ENCODE assay signal across 9 cellular contexts in the genomic region with DNA sequence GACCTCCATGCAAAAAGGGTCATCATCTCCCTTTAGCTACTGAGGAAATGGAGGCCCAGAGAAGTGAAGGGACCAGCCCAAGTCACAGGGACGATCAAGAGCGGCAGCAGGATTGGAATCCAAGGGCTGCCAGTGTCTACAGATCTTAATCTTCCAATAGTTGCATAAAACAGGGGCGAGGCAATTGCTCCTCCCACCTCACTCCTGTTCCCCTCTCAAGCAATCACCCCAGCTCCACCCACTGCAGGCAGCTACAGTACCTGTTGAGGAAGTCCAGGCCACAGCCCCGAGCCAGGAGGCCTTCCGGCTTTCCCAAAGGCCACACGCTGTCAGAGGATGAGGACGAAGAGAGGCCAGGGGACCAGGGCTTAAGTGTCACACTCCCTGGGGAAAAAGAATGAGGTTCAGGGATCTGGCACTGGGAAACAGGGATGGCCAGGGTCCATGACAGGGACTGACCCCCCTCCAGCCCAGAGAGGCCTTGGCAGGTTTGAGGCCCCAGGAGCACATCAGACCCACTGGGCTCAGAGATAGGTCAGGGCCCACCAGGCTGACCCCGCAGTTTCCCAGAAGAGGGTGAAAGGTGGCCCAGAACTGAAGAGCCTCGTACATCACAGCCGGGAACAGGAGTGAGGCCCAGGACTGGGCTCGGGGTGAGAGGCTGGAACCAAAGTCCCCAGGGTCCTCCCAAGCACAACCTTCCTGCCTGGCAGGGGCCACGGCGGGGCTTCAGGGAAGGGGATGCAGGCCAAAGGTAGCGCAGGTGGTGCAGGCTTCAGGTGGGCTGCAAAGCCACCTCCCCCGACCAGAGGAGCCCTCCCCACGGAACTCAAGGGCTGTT. TPM values are rescaled to one million over a fixed set of nuclear protein-coding genes. Genes with fewer than 3 reads are reported as not detected.
DNase-seq lines count a peak whose midpoint lies in the region; ATAC-seq and TF ChIP-seq lines count a peak whose summit lies in the region.
"Had no signal": no experiment of that assay in that cellular context is flagged by ENCODE, and none has a peak within 500 bp of the region (broad histone marks: within the 10 kb centered on the region; RNA-seq: fewer than 3 reads in every experiment).

No MANE protein-coding gene starts in this region.

- in situ Hi-C loops in T47D (cut with HindIII; ENCODE audit: low pct_unique_long_range_greater_than_20kb, low sequenced_read_pairs): no loop called here

- TF ChIP-seq EP300 in upper lobe of left lung (IDR thresholded peaks at IDR 0.05): no peak

- H3K9me3 ChIP-seq in lower lobe of right lung (no peaks in the 10 kb centered on the region), upper lobe of left lung (no peaks in the 10 kb centered on the region)

- 53 to 63% methylated on average over 12 to 13 of the region's 16 CpGs for WGBS in upper lobe of left lung, 2 donors

- H3K27ac ChIP-seq in lower lobe of right lung (peak overlapping the region; percentile 87), upper lobe of left lung (peak overlapping the region; percentile 64 to 88 (median 80))

- ATAC-seq in lower lobe of right lung (peak; percentile 83 to 86), upper lobe of left lung (ENCODE audit: low FRiP score in 2 of 2) (peak; percentile 50 to 80), HG02938 (IDR thresholded peaks at IDR 0.05; ENCODE audit: unreplicated experiment) (no peak), GM21825 (IDR thresholded peaks at IDR 0.05; ENCODE audit: unreplicated experiment) (no peak)

- H3K4me3 ChIP-seq in lower lobe of right lung (no peak overlapping the region), upper lobe of left lung (no peak overlapping the region)

- peak; percentile 9 to 28 for DNase-seq in NOMO-1 (lab: John Stamatoyannopoulos, UW; ENCODE audit: unreplicated experiment in 2 of 2)
- DNase-seq in NOMO-1 treated with dmso at 0.1 percent for 144 hours (lab: John Stamatoyannopoulos, UW; ENCODE audit: unreplicated experiment): no peak
- DNase-seq in T47D (ENCODE audit: low read depth in 1 of 2, low spot score in 1 of 2): peak; percentile 79 to 89
- DNase-seq in lower lobe of right lung: peak; percentile 86
- peak in 1 of 2 donors; percentile 93 for DNase-seq in upper lobe of left lung
- no peak for DNase-seq in NCI-H82 (lab: John Stamatoyannopoulos, UW)
- DNase-seq: stimulated activated CD4-positive, alpha-beta T cell treated with anti-CD3 and anti-CD28 coated beads, Interleukin-12 subunit alpha, Interleukin-12 subunit beta, amount 100 ng/mL, for 4 hours had no signal

- peaks cover 18% of the 10 kb centered on the region for H3K36me3 ChIP-seq in lower lobe of right lung
- peaks cover 0 to 14% (median 0%) of the 10 kb centered on the region in 4 donors for H3K36me3 ChIP-seq in upper lobe of left lung

- TF ChIP-seq CTCF in lower lobe of right lung (IDR thresholded peaks at IDR 0.05): no peak
- no peak for TF ChIP-seq CTCF in upper lobe of left lung (IDR thresholded peaks at IDR 0.05)

- peak in 1 of 4 donors; percentile 41 for TF ChIP-seq POLR2A in upper lobe of left lung (IDR thresholded peaks at IDR 0.05)

- intact Hi-C loops in lower lobe of right lung (cut with DNase I): no loop called here

- H3K27me3 ChIP-seq in lower lobe of right lung (ENCODE audit: low read depth) (no peaks in the 10 kb centered on the region), upper lobe of left lung (no peaks in the 10 kb centered on the region)

- H3K4me1 ChIP-seq in lower lobe of right lung (peaks cover 59% of the 10 kb centered on the region), upper lobe of left lung (peaks cover 46 to 56% (median 51%) of the 10 kb centered on the region in 4 donors)

RNA-seq across cellular contexts. Expression of gene MFNG, which starts 16.4 kb away (rescaled TPM):
- 71.0 TPM for total RNA-seq in lower lobe of right lung
- 10 to 100 TPM; 14.0 to 74.0 (median 45.9) TPM for total RNA-seq in upper lobe of left lung

RNA-seq across cellular contexts. Expression of gene CARD10, which starts 16.7 kb away (rescaled TPM):
- 14.9 TPM for total RNA-seq in lower lobe of right lung
- 10 to 100 TPM in 4 of 6 donors, 1 to 10 TPM in 2; 6.2 to 19.8 (median 13.6) TPM for total RNA-seq in upper lobe of left lung

RNA-seq across cellular contexts. Expression of gene CDC42EP1, which starts 57.7 kb away (rescaled TPM):
- total RNA-seq in lower lobe of right lung (46.0 TPM), upper lobe of left lung (10 to 100 TPM; 38.8 to 81.7 (median 67.5) TPM)

Comparison
In these comparisons a context has a peak if more than half of its experiments do, and no peak if none do; other contexts are left out.
1. DNase-seq: peak in NOMO-1 (2 of 2), T47D (2 of 2) and lower lobe of right lung (single experiment); none in NOMO-1 treated with dmso at 0.1 percent for 144 hours (single experiment) and NCI-H82 (single experiment).
2. ATAC-seq: peak in lower lobe of right lung (2 of 2) and upper lobe of left lung (2 of 2); none in HG02938 (single experiment) and GM21825 (single experiment).